In genomic region chr7:56063882-56064625, GRCh38 we compare ENCODE assay signal across 8 cellular contexts. TPM values are rescaled to one million over a fixed set of nuclear protein-coding genes. Genes with fewer than 3 reads are reported as not detected.
DNase-seq lines count a peak whose midpoint lies in the region; ATAC-seq and TF ChIP-seq lines count a peak whose summit lies in the region.

SUMF2 (plus strand) TSS chr7:56064286; CDS start chr7:56064312, 26 bp downstream.

- H3K36me3 ChIP-seq in right lobe of liver, result peaks cover 5 to 51% (median 27%) of the 10 kb centered on the region in 4 donors

- H3K27ac ChIP-seq in right lobe of liver, result peak within 1 kb of the TSS; percentile 90 to 92 (median 92)

- no peaks in the 10 kb centered on the region for H3K27me3 ChIP-seq in right lobe of liver

- TF ChIP-seq POLR2A in right lobe of liver (IDR thresholded peaks at IDR 0.05), result peak; percentile 87

- TF ChIP-seq CTCF in right lobe of liver (IDR thresholded peaks at IDR 0.05), result peak in 2 of 4 donors; percentile 16 to 22

- H3K4me1 ChIP-seq in right lobe of liver, result peaks cover 0 to 19% (median 0%) of the 10 kb centered on the region in 4 donors

- no peaks in the 10 kb centered on the region for H3K9me3 ChIP-seq in right lobe of liver

- DNase-seq in CD1c-positive myeloid dendritic cell (ENCODE audit: extremely low spot score) (peak; percentile 96), NCI-H82 (lab: John Stamatoyannopoulos, UW) (peak; percentile 95), dermis microvascular lymphatic vessel endothelial cell (ENCODE audit: low read depth in 2 of 2) (peak; percentile 78 to 91), right lobe of liver (peak; percentile 93 to 95 (median 95))
- peak; percentile 89 to 91 for DNase-seq in activated CD4-positive, alpha-beta T cell treated with anti-CD3 and anti-CD28 coated beads, Interleukin-2, amount 50 U/mL, for 48 hours
- peak; percentile 87 to 92 for DNase-seq in stimulated activated CD4-positive, alpha-beta T cell treated with anti-CD3 and anti-CD28 coated beads, Interleukin-4, amount 100 ng/mL, for 4 hours

- peak within 1 kb of the TSS; percentile 88 to 97 (median 97) for H3K4me3 ChIP-seq in right lobe of liver

- ATAC-seq in GM19372 (IDR thresholded peaks at IDR 0.05; ENCODE audit: low read depth, unreplicated experiment) (peak; percentile 89), HG03521 (IDR thresholded peaks at IDR 0.05; ENCODE audit: unreplicated experiment) (peak; percentile 87), right lobe of liver (peak; percentile 96 to 97 (median 96))

- under 1% methylated on average over 24 of the region's 49 CpGs for WGBS in right lobe of liver (ENCODE audit: insufficient coverage, low coverage, low lambda C conversion rate, missing lambda C conversion rate)

- intact Hi-C loops in right lobe of liver (cut with DNase I), result no loop called here

RNA-seq across cellular contexts. Expression of gene SUMF2, which starts in this region (rescaled TPM):
- total RNA-seq in dermis microvascular lymphatic vessel endothelial cell (151 and 194 TPM in 2 replicates), right lobe of liver (10 to 100 TPM; 76.9 to 92.4 (median 86.5) TPM)

Comparison
In these comparisons a context has a peak if more than half of its experiments do, and no peak if none do; other contexts are left out.
1. Peak in every context shown above with its lines: DNase-seq, ATAC-seq, H3K4me3 ChIP-seq and H3K27ac ChIP-seq.